Comparison of ENCODE assay signal across 7 cellular contexts in the genomic region with DNA sequence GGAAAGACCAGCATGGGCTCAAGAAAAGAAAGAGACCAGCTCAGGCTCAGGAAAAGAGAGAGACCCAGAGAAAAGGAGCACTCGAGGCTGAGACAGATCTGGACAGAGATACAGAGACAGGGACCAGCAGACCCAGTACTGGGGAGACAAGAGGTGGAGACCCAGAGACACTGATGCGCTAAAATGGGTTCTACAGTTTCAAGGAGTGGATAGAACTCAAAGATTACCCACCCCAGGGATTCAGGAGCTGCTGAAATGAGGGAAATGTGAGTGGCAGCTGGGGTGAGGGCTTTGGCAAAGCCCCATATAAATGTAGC. TPM values are rescaled to one million over a fixed set of nuclear protein-coding genes. Genes with fewer than 3 reads are reported as not detected.
DNase-seq lines count a peak whose midpoint lies in the region; ATAC-seq lines count a peak whose summit lies in the region.

No MANE protein-coding gene starts in this region.

- peak overlapping the region; percentile 35 for H3K4me3 ChIP-seq in iPS-11a (ENCODE audit: low read depth, low read length)

- peak overlapping the region; percentile 84 for H3K4me3 Mint-ChIP-seq in stimulated activated memory B cell treated with anti-CD40 and anti-IgM and Interleukin-4, amounts not matched to agents 10 μg/mL and 1 μg/mL and 100 μg/mL, for 72 hours

- no peak for DNase-seq in activated naive CD4-positive, alpha-beta T cell treated with anti-CD3 and anti-CD28 coated beads, Interleukin-2, amount 50 U/mL, for 72 hours (ENCODE audit: low spot score in 2 of 2)
- DNase-seq in NCI-H1694 treated with DMSO at 0.1 percent for 48 hours (lab: John Stamatoyannopoulos, UW) (no peak), DMS 273 treated with DMSO at 0.1 percent for 48 hours (lab: John Stamatoyannopoulos, UW) (no peak), T1000 (lab: John Stamatoyannopoulos, UW) (no peak)

- H3K9me3 Mint-ChIP-seq in activated naive CD4-positive, alpha-beta T cell treated with anti-CD3 and anti-CD28 coated beads, Interleukin-2, amount 50 U/mL, for 72 hours: peaks cover 25 to 32% of the 10 kb centered on the region in 2 donors
- peaks cover 13% of the 10 kb centered on the region for H3K9me3 Mint-ChIP-seq in stimulated activated memory B cell treated with anti-CD40 and anti-IgM and Interleukin-4, amounts not matched to agents 10 μg/mL and 1 μg/mL and 100 μg/mL, for 72 hours

- H3K27ac Mint-ChIP-seq in activated naive CD4-positive, alpha-beta T cell treated with anti-CD3 and anti-CD28 coated beads, Interleukin-2, amount 50 U/mL, for 72 hours: peak overlapping the region; percentile 99
- H3K27ac Mint-ChIP-seq in stimulated activated memory B cell treated with anti-CD40 and anti-IgM and Interleukin-4, amounts not matched to agents 10 μg/mL and 1 μg/mL and 100 μg/mL, for 72 hours: peak overlapping the region; percentile 99

- H3K27me3 Mint-ChIP-seq in stimulated activated memory B cell treated with anti-CD40 and anti-IgM and Interleukin-4, amounts not matched to agents 10 μg/mL and 1 μg/mL and 100 μg/mL, for 72 hours: no peaks in the 10 kb centered on the region

- H3K4me1 Mint-ChIP-seq in stimulated activated memory B cell treated with anti-CD40 and anti-IgM and Interleukin-4, amounts not matched to agents 10 μg/mL and 1 μg/mL and 100 μg/mL, for 72 hours: peaks cover 30% of the 10 kb centered on the region

- H3K36me3 Mint-ChIP-seq in activated naive CD4-positive, alpha-beta T cell treated with anti-CD3 and anti-CD28 coated beads, Interleukin-2, amount 50 U/mL, for 72 hours: peaks cover 36 to 48% of the 10 kb centered on the region in 2 donors
- H3K36me3 Mint-ChIP-seq in stimulated activated memory B cell treated with anti-CD40 and anti-IgM and Interleukin-4, amounts not matched to agents 10 μg/mL and 1 μg/mL and 100 μg/mL, for 72 hours: peaks cover 34% of the 10 kb centered on the region

- peak; percentile 15 for ATAC-seq in HG03378 (IDR thresholded peaks at IDR 0.05; ENCODE audit: unreplicated experiment)
- ATAC-seq in activated naive CD4-positive, alpha-beta T cell treated with anti-CD3 and anti-CD28 coated beads, Interleukin-2, amount 50 U/mL, for 72 hours: peak in 1 of 2 donors; percentile 5
- ATAC-seq in stimulated activated memory B cell treated with anti-CD40 and anti-IgM and Interleukin-4, amounts not matched to agents 10 μg/mL and 1 μg/mL and 100 μg/mL, for 72 hours: peak; percentile 2

RNA-seq across cellular contexts. Expression of a gene that starts 0.6 kb away (rescaled TPM):
- 10 to 100 TPM; 22.8 to 25.6 TPM for total RNA-seq in activated naive CD4-positive, alpha-beta T cell treated with anti-CD3 and anti-CD28 coated beads, Interleukin-2, amount 50 U/mL, for 72 hours

RNA-seq across cellular contexts. Expression of a gene that starts 39.6 kb away (rescaled TPM):
- total RNA-seq in activated naive CD4-positive, alpha-beta T cell treated with anti-CD3 and anti-CD28 coated beads, Interleukin-2, amount 50 U/mL, for 72 hours: under 1 TPM; 0.58 to 0.82 TPM

RNA-seq across cellular contexts. Expression of a gene that starts 51.9 kb away (rescaled TPM):
- total RNA-seq in activated naive CD4-positive, alpha-beta T cell treated with anti-CD3 and anti-CD28 coated beads, Interleukin-2, amount 50 U/mL, for 72 hours: 1 to 10 TPM; 3.6 to 8.1 TPM
